In the genomic region with DNA sequence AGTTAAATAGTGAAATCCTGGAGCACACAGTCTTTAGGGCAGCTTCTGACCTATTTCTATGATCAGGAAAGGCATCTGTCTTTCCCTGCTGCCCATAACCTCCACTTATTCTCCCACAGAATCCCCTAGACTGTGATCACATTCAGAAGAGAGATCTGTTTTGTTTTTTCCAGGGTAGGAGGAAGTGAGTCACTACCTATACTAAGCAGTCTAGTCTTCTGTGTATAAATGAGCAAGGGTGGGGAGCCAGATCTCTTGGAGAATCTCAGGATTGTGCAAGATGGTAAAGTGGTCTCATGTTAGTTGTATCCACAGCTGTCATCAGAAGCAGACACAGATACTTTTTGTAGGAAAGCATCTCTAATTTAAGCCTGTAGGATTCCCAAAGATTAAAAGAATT, we compare ENCODE assay signal across 9 cellular contexts. TPM values are rescaled to one million over a fixed set of nuclear protein-coding genes. Genes with fewer than 3 reads are reported as not detected.
DNase-seq lines count a peak whose midpoint lies in the region; ATAC-seq and TF ChIP-seq lines count a peak whose summit lies in the region.
"Had no signal": no experiment of that assay in that cellular context is flagged by ENCODE, and none has a peak within 500 bp of the region (broad histone marks: within the 10 kb centered on the region; RNA-seq: fewer than 3 reads in every experiment).

No MANE protein-coding gene starts in this region.

- H3K9me3 Mint-ChIP-seq in activated CD4-positive, alpha-beta memory T cell treated with anti-CD3 and anti-CD28 coated beads, Interleukin-2, amount 10 ng/mL, durations not matched to agents 7 days and 5 days, result no peaks in the 10 kb centered on the region
- H3K9me3 Mint-ChIP-seq: central memory CD8-positive, alpha-beta T cell had no signal

- peaks cover 18% of the 10 kb centered on the region for H3K4me1 Mint-ChIP-seq in activated CD4-positive, alpha-beta memory T cell treated with anti-CD3 and anti-CD28 coated beads, Interleukin-2, amount 10 ng/mL, durations not matched to agents 7 days and 5 days
- H3K4me1 Mint-ChIP-seq: central memory CD8-positive, alpha-beta T cell had no signal

- POLR2A ChIA-PET in AG04449 (lab: Yijun Ruan, JAX), result interaction anchor here (0.8 to 1.7 kb wide), 2 partner anchors 12 to 49 kb away, joined by 3 read pairs; partner anchors contain the start of gene UBE2Q2
- POLR2A ChIA-PET in activated CD4-positive, alpha-beta memory T cell treated with anti-CD3 and anti-CD28 coated beads, Interleukin-2, amount 10 ng/mL, durations not matched to agents 7 days and 5 days (lab: Charles Lee), result interaction anchor here (2.1 kb wide), 1 partner anchor 12 kb away, joined by 7 read pairs; the partner anchor contains the start of gene FBXO22

- DNase-seq in AG04449 (ENCODE audit: low read depth, low spot score) (peak; percentile 83), HS-5 (ENCODE audit: low read depth) (peak; percentile 49), glomerular visceral epithelial cell (ENCODE audit: extremely low spot score) (peak; percentile 64), head of caudate nucleus (no peak), NCI-H187 treated with DMSO at 0.1 percent for 48 hours (lab: John Stamatoyannopoulos, UW) (no peak)
- no peak for DNase-seq in activated CD4-positive, alpha-beta memory T cell treated with anti-CD3 and anti-CD28 coated beads, Interleukin-2, amount 10 ng/mL, durations not matched to agents 7 days and 5 days

- ATAC-seq in HG02571 (IDR thresholded peaks at IDR 0.05; ENCODE audit: unreplicated experiment) (no peak), GM18867 (IDR thresholded peaks at IDR 0.05; ENCODE audit: unreplicated experiment) (no peak)

- H3K27me3 Mint-ChIP-seq in activated CD4-positive, alpha-beta memory T cell treated with anti-CD3 and anti-CD28 coated beads, Interleukin-2, amount 10 ng/mL, durations not matched to agents 7 days and 5 days, result no peaks in the 10 kb centered on the region
- H3K27me3 Mint-ChIP-seq: central memory CD8-positive, alpha-beta T cell had no signal

- CTCF ChIA-PET in AG04449 (lab: Yijun Ruan, JAX), result interaction anchor here (1.5 kb wide), 1 partner anchor 10 kb away, joined by 5 read pairs; no protein-coding TSS in a partner anchor
- CTCF ChIA-PET in activated CD4-positive, alpha-beta memory T cell treated with anti-CD3 and anti-CD28 coated beads, Interleukin-2, amount 10 ng/mL, durations not matched to agents 7 days and 5 days (lab: Charles Lee), result interaction anchor here (1.2 kb wide), 1 partner anchor 205 kb away, joined by 3 read pairs; no protein-coding TSS in a partner anchor

- TF ChIP-seq CTCF in AG04449 (IDR thresholded peaks at IDR 0.05; ENCODE audit: insufficient read depth, low read length, missing control alignments), result no peak

- intact Hi-C loops in head of caudate nucleus (cut with DNase I), result no loop called here

- H3K4me3 ChIP-seq in AG04449 (ENCODE audit: low read depth, low read length), result no peak overlapping the region

- peaks cover 63% of the 10 kb centered on the region for H3K36me3 Mint-ChIP-seq in activated CD4-positive, alpha-beta memory T cell treated with anti-CD3 and anti-CD28 coated beads, Interleukin-2, amount 10 ng/mL, durations not matched to agents 7 days and 5 days (ENCODE audit: low read depth)

- no peak overlapping the region for H3K4me3 Mint-ChIP-seq in activated CD4-positive, alpha-beta memory T cell treated with anti-CD3 and anti-CD28 coated beads, Interleukin-2, amount 10 ng/mL, durations not matched to agents 7 days and 5 days
- H3K4me3 Mint-ChIP-seq: central memory CD8-positive, alpha-beta T cell had no signal

- H3K27ac Mint-ChIP-seq in activated CD4-positive, alpha-beta memory T cell treated with anti-CD3 and anti-CD28 coated beads, Interleukin-2, amount 10 ng/mL, durations not matched to agents 7 days and 5 days, result peak overlapping the region; percentile 36

RNA-seq across cellular contexts. Expression of gene FBXO22, which starts 11.8 kb away (rescaled TPM):
- total RNA-seq in activated CD4-positive, alpha-beta memory T cell treated with anti-CD3 and anti-CD28 coated beads, Interleukin-2, amount 10 ng/mL, durations not matched to agents 7 days and 5 days, result 10 to 100 TPM; 32.5 to 33.1 TPM

RNA-seq across cellular contexts. Expression of gene UBE2Q2, which starts 48.6 kb away (rescaled TPM):
- total RNA-seq in activated CD4-positive, alpha-beta memory T cell treated with anti-CD3 and anti-CD28 coated beads, Interleukin-2, amount 10 ng/mL, durations not matched to agents 7 days and 5 days, result 10 to 100 TPM; 49.6 to 53.7 TPM

Comparison
In these comparisons a context has a peak if more than half of its experiments do, and no peak if none do; other contexts are left out.
1. DNase-seq: peak in AG04449 (single experiment), HS-5 (single experiment) and glomerular visceral epithelial cell (single experiment); none in activated CD4-positive, alpha-beta memory T cell treated with anti-CD3 and anti-CD28 coated beads, Interleukin-2, amount 10 ng/mL, durations not matched to agents 7 days and 5 days (single experiment), head of caudate nucleus (0 of 42) and NCI-H187 treated with DMSO at 0.1 percent for 48 hours (single experiment).